Comparison of ENCODE assay signal across 1 cellular context in genomic region chr7:77797734-77798393, GRCh38.
A peak's percentile ranks its signal among the peaks of the same experiment; 100 is the strongest.
TF ChIP-seq lines count a peak whose summit lies in the region.

No MANE protein-coding gene starts in this region.

TF ChIP-seq in HepG2, 621 proteins besides CTCF, POLR2A, EP300 and RAD21 (continued from another document and continues in another):
- 0 out of 2 replicates have a peak, but pooled peaks have one; percentile 20 for TF ChIP-seq ZNF24 (IDR thresholded peaks at IDR 0.05)
- no peak for TF ChIP-seq CEBPG (CRISPR knock-in tag; IDR thresholded peaks at IDR 0.05)
- TF ChIP-seq MTF2 (CRISPR knock-in tag; IDR thresholded peaks at IDR 0.05; ENCODE audit: borderline replicate concordance), result no peak
- TF ChIP-seq ZNF33A (CRISPR knock-in tag; IDR thresholded peaks at IDR 0.05; ENCODE audit: borderline replicate concordance), result no peak
- no peak; the same call in 1 of the 2 replicates for TF ChIP-seq TFE3 (CRISPR knock-in tag; IDR thresholded peaks at IDR 0.05)
- 0 out of 2 replicates have a peak, but pooled peaks have one; percentile 2 for TF ChIP-seq IRX3 (CRISPR knock-in tag; IDR thresholded peaks at IDR 0.05; ENCODE audit: borderline replicate concordance, low read depth)
- no peak for TF ChIP-seq AKNA (CRISPR knock-in tag; IDR thresholded peaks at IDR 0.05; ENCODE audit: borderline replicate concordance)
- no peak for TF ChIP-seq ZNF589 (CRISPR knock-in tag; conservative IDR thresholded peaks at IDR 0.05)
- TF ChIP-seq FOXM1 (CRISPR knock-in tag; IDR thresholded peaks at IDR 0.05), result no peak
- 0 out of 2 replicates have a peak, but pooled peaks have one; percentile 43 for TF ChIP-seq HES4 (CRISPR knock-in tag; IDR thresholded peaks at IDR 0.05; ENCODE audit: borderline replicate concordance)
- no peak for TF ChIP-seq ZNF160 (CRISPR knock-in tag; IDR thresholded peaks at IDR 0.05)
- no peak for TF ChIP-seq ZNF256 (CRISPR knock-in tag; conservative IDR thresholded peaks at IDR 0.05)
- peak; percentile 23; the same call in 1 of the 2 replicates for TF ChIP-seq RFXAP (CRISPR knock-in tag; IDR thresholded peaks at IDR 0.05; ENCODE audit: borderline replicate concordance)
- no peak for TF ChIP-seq RNF2 (conservative IDR thresholded peaks at IDR 0.05; ENCODE audit: low read depth)
- TF ChIP-seq TOPORS (CRISPR knock-in tag; IDR thresholded peaks at IDR 0.05), result no peak
- no peak for TF ChIP-seq CHD4 (IDR thresholded peaks at IDR 0.05; ENCODE audit: borderline replicate concordance, low read length)
- TF ChIP-seq MIER3 (CRISPR knock-in tag; IDR thresholded peaks at IDR 0.05; ENCODE audit: borderline replicate concordance), result no peak
- no peak for TF ChIP-seq CREB3 (CRISPR knock-in tag; IDR thresholded peaks at IDR 0.05)
- TF ChIP-seq STAT5B (CRISPR knock-in tag; IDR thresholded peaks at IDR 0.05), result no peak
- no peak for TF ChIP-seq SMAD3 (CRISPR knock-in tag; IDR thresholded peaks at IDR 0.05)
- no peak for TF ChIP-seq FOXK1 (CRISPR knock-in tag; IDR thresholded peaks at IDR 0.05; ENCODE audit: borderline replicate concordance, low read depth)
- no peak for TF ChIP-seq NR2F2 (IDR thresholded peaks at IDR 0.05; ENCODE audit: borderline replicate concordance, low read depth)
- no peak for TF ChIP-seq TEAD2 (CRISPR knock-in tag; IDR thresholded peaks at IDR 0.05)
- no peak for TF ChIP-seq NFE2L1 (CRISPR knock-in tag; IDR thresholded peaks at IDR 0.05; ENCODE audit: borderline replicate concordance)
- TF ChIP-seq TEAD3 (CRISPR knock-in tag; optimal IDR thresholded peaks at IDR 0.05; ENCODE audit: borderline replicate concordance), result peak; percentile 39
- no peak for TF ChIP-seq TCF7L2 (IDR thresholded peaks at IDR 0.05; ENCODE audit: low read depth, low read length)
- TF ChIP-seq POLR2AphosphoS5 (IDR thresholded peaks at IDR 0.05; ENCODE audit: low read depth, low read length), result peak; percentile 67; the same call in 1 of the 2 replicates
- no peak for TF ChIP-seq HNF4G (IDR thresholded peaks at IDR 0.05; ENCODE audit: borderline replicate concordance, low read depth, low read length)
- TF ChIP-seq HNF4G (CRISPR knock-in tag; IDR thresholded peaks at IDR 0.05; ENCODE audit: borderline replicate concordance, low read depth), result no peak
- TF ChIP-seq E2F5 (CRISPR knock-in tag; conservative IDR thresholded peaks at IDR 0.05), result no peak
- TF ChIP-seq CREBL2 (CRISPR knock-in tag; IDR thresholded peaks at IDR 0.05; ENCODE audit: borderline replicate concordance), result no peak
- TF ChIP-seq CENPT (CRISPR knock-in tag; IDR thresholded peaks at IDR 0.05; ENCODE audit: low read depth), result no peak
- no peak for TF ChIP-seq SNAPC2 (CRISPR knock-in tag; IDR thresholded peaks at IDR 0.05)
- TF ChIP-seq STAT6 (CRISPR knock-in tag; IDR thresholded peaks at IDR 0.05; ENCODE audit: borderline replicate concordance), result no peak
- TF ChIP-seq ZNF501 (CRISPR knock-in tag; IDR thresholded peaks at IDR 0.05), result no peak; the same call in 1 of the 2 replicates
- peak; percentile 29; the same call in 1 of the 2 replicates for TF ChIP-seq ZNF609 (CRISPR knock-in tag; IDR thresholded peaks at IDR 0.05; ENCODE audit: borderline replicate concordance)
- no peak; the same call in 1 of the 2 replicates for TF ChIP-seq ZNF317 (CRISPR knock-in tag; IDR thresholded peaks at IDR 0.05)
- no peak for TF ChIP-seq HOXA9 (CRISPR knock-in tag; IDR thresholded peaks at IDR 0.05; ENCODE audit: borderline replicate concordance)
- TF ChIP-seq FOXP4 (CRISPR knock-in tag; IDR thresholded peaks at IDR 0.05), result no peak
- no peak for TF ChIP-seq ZNF746 (CRISPR knock-in tag; IDR thresholded peaks at IDR 0.05)
- peak; percentile 49; the same call in 1 of the 2 replicates for TF ChIP-seq ZNF768 (CRISPR knock-in tag; IDR thresholded peaks at IDR 0.05)
- TF ChIP-seq ZBTB7B (CRISPR knock-in tag; IDR thresholded peaks at IDR 0.05), result no peak
- no peak for TF ChIP-seq ZBTB33 (CRISPR knock-in tag; IDR thresholded peaks at IDR 0.05)
- TF ChIP-seq ZNF7 (CRISPR knock-in tag; IDR thresholded peaks at IDR 0.05), result no peak
- no peak for TF ChIP-seq ZNF331 (CRISPR knock-in tag; IDR thresholded peaks at IDR 0.05)
